23 cellular contexts compared by ENCODE assay signal in genomic region chr1:3142236-3142635, GRCh38.
"Had no signal": no experiment of that assay in that cellular context is flagged by ENCODE, and none has a peak within 500 bp of the region (broad histone marks: within the 10 kb centered on the region; RNA-seq: fewer than 3 reads in every experiment).

No MANE protein-coding gene starts in this region.

- H3K4me1 ChIP-seq: right lobe of liver, upper lobe of left lung had no signal

- H3K4me2 ChIP-seq: hepatocyte, smooth muscle cell had no signal

- H2AFZ ChIP-seq: hepatocyte had no signal

- H3K79me2 ChIP-seq: hepatocyte had no signal

- H3K27ac ChIP-seq: hepatocyte, left ventricle myocardium inferior, ovary, right atrium auricular region, right lobe of liver, transverse colon, upper lobe of left lung, vagina had no signal

- ATAC-seq: natural killer cell; right lobe of liver; stimulated activated memory B cell treated with anti-CD40 and anti-IgM and Interleukin-4, amounts not matched to agents 10 μg/mL and 1 μg/mL and 100 μg/mL, for 72 hours; stimulated activated naive CD8-positive, alpha-beta T cell treated with anti-CD3 and anti-CD28 coated beads, Interleukin-15, amount 100 ng/mL, for 72 hours had no signal

- H3K4me3 ChIP-seq: hepatocyte, left ventricle myocardium inferior, lung, ovary, right atrium auricular region, right lobe of liver, smooth muscle cell, transverse colon, upper lobe of left lung, vagina had no signal

- H3K36me3 ChIP-seq: left ventricle myocardium inferior, ovary, right atrium auricular region, right lobe of liver, transverse colon, upper lobe of left lung, vagina had no signal

- DNase-seq: islet precursor cell; left ventricle myocardium inferior; mesendoderm; naive B cell; natural killer cell; nephron progenitor cell; ovary; right lobe of liver; stimulated activated CD4-positive, alpha-beta T cell treated with anti-CD3 and anti-CD28 coated beads, Interleukin-1b, Interleukin-23, amount 100 ng/mL, for 48 hours; stimulated activated CD4-positive, alpha-beta T cell treated with anti-CD3 and anti-CD28 coated beads, Interleukin-2, amount 100 ng/mL, for 48 hours; stimulated activated CD4-positive, alpha-beta T cell treated with anti-CD3 and anti-CD28 coated beads, Interleukin-4, amount 100 ng/mL, for 4 hours; stimulated activated CD8-positive, alpha-beta memory T cell treated with anti-CD3 and anti-CD28 coated beads, Interleukin-4, amount 100 ng/mL, for 48 hours; stimulated activated naive CD4-positive, alpha-beta T cell treated with Interleukin-2 at 50 U/mL for 16 hours; stimulated activated naive CD8-positive, alpha-beta T cell treated with anti-CD3 and anti-CD28 coated beads, Interleukin-15, amount 100 ng/mL, for 72 hours; substantia nigra; transverse colon had no signal

- H3K9me3 ChIP-seq: left ventricle myocardium inferior, ovary, right atrium auricular region, right lobe of liver, transverse colon, upper lobe of left lung, vagina had no signal

- H3K27me3 ChIP-seq: hepatocyte, ovary, right lobe of liver, upper lobe of left lung had no signal
